20 cellular contexts compared by ENCODE assay signal in genomic region chr1:9731561-9731960, GRCh38.
DNase-seq lines count a peak whose midpoint lies in the region; ATAC-seq and TF ChIP-seq lines count a peak whose summit lies in the region.
"Had no signal": no experiment of that assay in that cellular context is flagged by ENCODE, and none has a peak within 500 bp of the region (broad histone marks: within the 10 kb centered on the region; RNA-seq: fewer than 3 reads in every experiment).

No MANE protein-coding gene starts in this region.

- H3K36me3 ChIP-seq in CD8-positive, alpha-beta memory T cell (ENCODE audit: insufficient read depth, low read length): peaks cover 59% of the 10 kb centered on the region
- peaks cover 13 to 78% (median 35%) of the 10 kb centered on the region in 3 experiments for H3K36me3 ChIP-seq in naive thymus-derived CD4-positive, alpha-beta T cell (ENCODE audit: control insufficient read depth in 2 of 3, insufficient read depth in 3 of 3, low read length in 3 of 3)

- no peak for ATAC-seq in naive thymus-derived CD4-positive, alpha-beta T cell

- no peaks in the 10 kb centered on the region for H3K9me3 ChIP-seq in CD8-positive, alpha-beta memory T cell (ENCODE audit: low read length)
- no peaks in the 10 kb centered on the region for H3K9me3 ChIP-seq in naive thymus-derived CD4-positive, alpha-beta T cell (ENCODE audit: control insufficient read depth in 2 of 3, low read length in 3 of 3)
- H3K9me3 ChIP-seq: adrenal gland, tibial artery had no signal

- TF ChIP-seq CTCF in CD14-positive monocyte (IDR thresholded peaks at IDR 0.05) (no peak), foreskin fibroblast (IDR thresholded peaks at IDR 0.05; ENCODE audit: low read depth, low read length) (no peak)

- POLR2A ChIA-PET in CD8-positive, alpha-beta memory T cell (lab: Charles Lee): interaction anchor here (1.0 to 1.3 kb wide), 2 partner anchors 11 to 15 kb away, joined by 3 read pairs; no protein-coding TSS in a partner anchor
- POLR2A ChIA-PET in naive thymus-derived CD4-positive, alpha-beta T cell (lab: Charles Lee): interaction anchor here (1.1 to 13.7 kb wide), 3 partner anchors 15 to 102 kb away, joined by 3 to 192 read pairs (median 159); no protein-coding TSS in a partner anchor

- no peak for DNase-seq in CD14-positive monocyte (ENCODE audit: low spot score)
- DNase-seq in CD8-positive, alpha-beta memory T cell: no peak
- no peak for DNase-seq in activated T-helper 1 cell treated with anti-CD3 and anti-CD28 coated beads, Interleukin-12 subunit alpha, Interleukin-12 subunit beta, Interleukin-2, Interleukin-4 antibody, amounts not matched to agents 30 ng/mL and 10 ng/mL and 1 ng/mL, durations not matched to agents 14 hours and 24 hours and 36 hours (ENCODE audit: low spot score)
- DNase-seq in naive thymus-derived CD4-positive, alpha-beta T cell: no peak
- DNase-seq in stimulated activated CD4-positive, alpha-beta T cell treated with anti-CD3 and anti-CD28 coated beads, Interleukin-2, amount 100 ng/mL, for 48 hours: no peak
- DNase-seq in COLO668 (lab: John Stamatoyannopoulos, UW; ENCODE audit: unreplicated experiment): no peak
- no peak for DNase-seq in foreskin fibroblast
- DNase-seq: activated CD8-positive, alpha-beta memory T cell treated with anti-CD3 and anti-CD28 coated beads, Interleukin-2, amount 50 U/mL, for 4 hours; adrenal gland; DMS79 treated with DMSO at 0.1 percent for 48 hours; effector memory CD4-positive, alpha-beta T cell; GM23248; KBM-7; NCI-H1105 treated with DMSO at 0.1 percent for 48 hours; NCI-H2227 treated with DMSO at 0.1 percent for 48 hours; stimulated activated CD4-positive, alpha-beta T cell treated with anti-CD3 and anti-CD28 coated beads, Interleukin-4, amount 100 ng/mL, for 1 hour; stimulated activated CD8-positive, alpha-beta memory T cell treated with anti-CD3 and anti-CD28 coated beads, Interleukin-4, amount 100 ng/mL, for 48 hours; SW 1271; tibial artery had no signal

- CTCF ChIA-PET in CD8-positive, alpha-beta memory T cell (lab: Charles Lee): interaction anchor here (0.8 to 1.5 kb wide), 2 partner anchors 10 to 20 kb away, joined by 3 to 5 read pairs; no protein-coding TSS in a partner anchor
- CTCF ChIA-PET in naive thymus-derived CD4-positive, alpha-beta T cell (lab: Charles Lee): interaction anchor here (1.2 kb wide), 1 partner anchor 11 kb away, joined by 3 read pairs; no protein-coding TSS in a partner anchor

- H3K4me3 Mint-ChIP-seq in CD14-positive monocyte: no peak overlapping the region
- H3K4me3 Mint-ChIP-seq in CD8-positive, alpha-beta memory T cell: peak overlapping the region in 3 of 7 donors; percentile 15 to 54 (median 30)
- no peak overlapping the region for H3K4me3 Mint-ChIP-seq in activated T-helper 1 cell treated with anti-CD3 and anti-CD28 coated beads, Interleukin-12 subunit alpha, Interleukin-12 subunit beta, Interleukin-2, Interleukin-4 antibody, amounts not matched to agents 30 ng/mL and 10 ng/mL and 1 ng/mL, durations not matched to agents 14 hours and 24 hours and 36 hours
- peak overlapping the region in 7 of 10 donors; percentile 14 to 71 (median 47) for H3K4me3 Mint-ChIP-seq in naive thymus-derived CD4-positive, alpha-beta T cell
- H3K4me3 Mint-ChIP-seq: mesothelial cell of epicardium had no signal

- intact Hi-C loops in CD14-positive monocyte (cut with micrococcal nuclease): no loop called here
- intact Hi-C loops in activated T-helper 1 cell treated with anti-CD3 and anti-CD28 coated beads, Interleukin-12 subunit alpha, Interleukin-12 subunit beta, Interleukin-2, Interleukin-4 antibody, amounts not matched to agents 30 ng/mL and 10 ng/mL and 1 ng/mL, durations not matched to agents 14 hours and 24 hours and 36 hours (cut with micrococcal nuclease): no loop called here
- intact Hi-C loops in naive thymus-derived CD4-positive, alpha-beta T cell (cut with micrococcal nuclease): no loop called here

- H3K27me3 Mint-ChIP-seq in CD14-positive monocyte (ENCODE audit: low read depth in 3 of 3): peaks cover 0 to 3% (median 1%) of the 10 kb centered on the region in 3 donors
- H3K27me3 Mint-ChIP-seq in CD8-positive, alpha-beta memory T cell: peaks cover 0 to 10% of the 10 kb centered on the region in 2 donors
- no peaks in the 10 kb centered on the region for H3K27me3 Mint-ChIP-seq in activated T-helper 1 cell treated with anti-CD3 and anti-CD28 coated beads, Interleukin-12 subunit alpha, Interleukin-12 subunit beta, Interleukin-2, Interleukin-4 antibody, amounts not matched to agents 30 ng/mL and 10 ng/mL and 1 ng/mL, durations not matched to agents 14 hours and 24 hours and 36 hours (ENCODE audit: insufficient read depth)
- H3K27me3 Mint-ChIP-seq in naive thymus-derived CD4-positive, alpha-beta T cell: no peaks in the 10 kb centered on the region

- peaks cover 19% of the 10 kb centered on the region for H3K4me1 Mint-ChIP-seq in CD14-positive monocyte
- H3K4me1 Mint-ChIP-seq in CD8-positive, alpha-beta memory T cell: peaks cover 39 to 64% (median 54%) of the 10 kb centered on the region in 3 donors
- peaks cover 50% of the 10 kb centered on the region for H3K4me1 Mint-ChIP-seq in activated T-helper 1 cell treated with anti-CD3 and anti-CD28 coated beads, Interleukin-12 subunit alpha, Interleukin-12 subunit beta, Interleukin-2, Interleukin-4 antibody, amounts not matched to agents 30 ng/mL and 10 ng/mL and 1 ng/mL, durations not matched to agents 14 hours and 24 hours and 36 hours (ENCODE audit: low read depth)
- H3K4me1 Mint-ChIP-seq in naive thymus-derived CD4-positive, alpha-beta T cell: peaks cover 35 to 87% (median 67%) of the 10 kb centered on the region in 7 donors
- H3K4me1 Mint-ChIP-seq: mesothelial cell of epicardium had no signal

- no peak overlapping the region for H3K4me3 ChIP-seq in CD8-positive, alpha-beta memory T cell (ENCODE audit: low read length)
- H3K4me3 ChIP-seq in naive thymus-derived CD4-positive, alpha-beta T cell (ENCODE audit: low read length): no peak overlapping the region
- H3K4me3 ChIP-seq in foreskin fibroblast (ENCODE audit: low read depth in 1 of 2, low read length in 2 of 2): no peak overlapping the region
- H3K4me3 ChIP-seq: adrenal gland, GM23248, tibial artery had no signal

- H3K27ac ChIP-seq in CD8-positive, alpha-beta memory T cell (ENCODE audit: low read depth, low read length): no peak overlapping the region
- H3K27ac ChIP-seq in naive thymus-derived CD4-positive, alpha-beta T cell (ENCODE audit: low read depth, low read length): no peak overlapping the region
- H3K27ac ChIP-seq: adrenal gland, GM23248, tibial artery had no signal

- H3K27me3 ChIP-seq in CD8-positive, alpha-beta memory T cell (ENCODE audit: insufficient read depth, low read length, poor library complexity, severe bottlenecking): no peaks in the 10 kb centered on the region
- H3K27me3 ChIP-seq in naive thymus-derived CD4-positive, alpha-beta T cell (ENCODE audit: control insufficient read depth in 2 of 2, insufficient read depth in 2 of 2, low read length in 2 of 2): no peaks in the 10 kb centered on the region
- H3K27me3 ChIP-seq: adrenal gland, tibial artery had no signal

- peak overlapping the region; percentile 88 to 96 (median 92) for H3K27ac Mint-ChIP-seq in CD14-positive monocyte
- H3K27ac Mint-ChIP-seq in CD8-positive, alpha-beta memory T cell: peak overlapping the region in 5 of 8 donors; percentile 29 to 87 (median 81)
- H3K27ac Mint-ChIP-seq in activated T-helper 1 cell treated with anti-CD3 and anti-CD28 coated beads, Interleukin-12 subunit alpha, Interleukin-12 subunit beta, Interleukin-2, Interleukin-4 antibody, amounts not matched to agents 30 ng/mL and 10 ng/mL and 1 ng/mL, durations not matched to agents 14 hours and 24 hours and 36 hours: peak overlapping the region; percentile 52
- H3K27ac Mint-ChIP-seq in naive thymus-derived CD4-positive, alpha-beta T cell: peak overlapping the region; percentile 79 to 94 (median 91)
- H3K27ac Mint-ChIP-seq: mesothelial cell of epicardium had no signal

- peaks cover 0 to 2% (median 0%) of the 10 kb centered on the region in 7 donors for H3K9me3 Mint-ChIP-seq in CD14-positive monocyte
- peaks cover 0 to 2% (median 0%) of the 10 kb centered on the region in 5 donors for H3K9me3 Mint-ChIP-seq in CD8-positive, alpha-beta memory T cell
- no peaks in the 10 kb centered on the region for H3K9me3 Mint-ChIP-seq in activated T-helper 1 cell treated with anti-CD3 and anti-CD28 coated beads, Interleukin-12 subunit alpha, Interleukin-12 subunit beta, Interleukin-2, Interleukin-4 antibody, amounts not matched to agents 30 ng/mL and 10 ng/mL and 1 ng/mL, durations not matched to agents 14 hours and 24 hours and 36 hours
- H3K9me3 Mint-ChIP-seq in naive thymus-derived CD4-positive, alpha-beta T cell: peaks cover 0 to 23% (median 0%) of the 10 kb centered on the region in 11 donors

- H3K4me1 ChIP-seq in CD8-positive, alpha-beta memory T cell (ENCODE audit: insufficient read depth, low read length): peaks cover 61% of the 10 kb centered on the region
- peaks cover 23 to 51% of the 10 kb centered on the region in 2 donors for H3K4me1 ChIP-seq in naive thymus-derived CD4-positive, alpha-beta T cell (ENCODE audit: control insufficient read depth in 2 of 2, insufficient read depth in 2 of 2, low read length in 2 of 2)
- H3K4me1 ChIP-seq: adrenal gland, tibial artery had no signal

- peaks cover 74 to 96% of the 10 kb centered on the region in 2 donors for H3K36me3 Mint-ChIP-seq in CD14-positive monocyte
- H3K36me3 Mint-ChIP-seq in CD8-positive, alpha-beta memory T cell: peaks cover 15 to 98% (median 17%) of the 10 kb centered on the region in 3 donors
- H3K36me3 Mint-ChIP-seq in activated T-helper 1 cell treated with anti-CD3 and anti-CD28 coated beads, Interleukin-12 subunit alpha, Interleukin-12 subunit beta, Interleukin-2, Interleukin-4 antibody, amounts not matched to agents 30 ng/mL and 10 ng/mL and 1 ng/mL, durations not matched to agents 14 hours and 24 hours and 36 hours (ENCODE audit: low read depth): peaks cover 59% of the 10 kb centered on the region
- peaks cover 9 to 69% (median 48%) of the 10 kb centered on the region in 5 donors for H3K36me3 Mint-ChIP-seq in naive thymus-derived CD4-positive, alpha-beta T cell

Comparison
In these comparisons a context has a peak if more than half of its experiments do, and no peak if none do; other contexts are left out.
1. H3K4me3 Mint-ChIP-seq: peak in naive thymus-derived CD4-positive, alpha-beta T cell (7 of 10); none in CD14-positive monocyte (0 of 2) and activated T-helper 1 cell treated with anti-CD3 and anti-CD28 coated beads, Interleukin-12 subunit alpha, Interleukin-12 subunit beta, Interleukin-2, Interleukin-4 antibody, amounts not matched to agents 30 ng/mL and 10 ng/mL and 1 ng/mL, durations not matched to agents 14 hours and 24 hours and 36 hours (single experiment).
2. Peak in every context shown above with its lines, with median percentiles within 50 percentile points of each other: H3K27ac Mint-ChIP-seq.